Comparison of ENCODE assay signal across 8 cellular contexts in genomic region chr12:121800694-121801600, GRCh38. TPM values are rescaled to one million over a fixed set of nuclear protein-coding genes. Genes with fewer than 3 reads are reported as not detected.
DNase-seq lines count a peak whose midpoint lies in the region; ATAC-seq and FAIRE-seq lines count a peak whose summit lies in the region.

No MANE protein-coding gene starts in this region.

- peak overlapping the region; percentile 51 for H3K4me3 ChIP-seq in mesodermal cell (ENCODE audit: extremely low read depth, insufficient read depth, low read length, poor library complexity, severe bottlenecking)

- DNase-seq in AG08395 (ENCODE audit: low spot score) (peak; percentile 65), GM19239 (ENCODE audit: insufficient read length, low spot score) (peak; percentile 52), NCI-H748 (lab: John Stamatoyannopoulos, UW; ENCODE audit: unreplicated experiment) (peak; percentile 77), activated T-cell treated with anti-CD3 and anti-CD28 coated beads for 4 hours (peak; percentile 44), epidermal melanocyte (ENCODE audit: insufficient read length, low spot score) (peak; percentile 63), stromal cell of bone marrow (ENCODE audit: low read depth) (peak; percentile 74)

- peak overlapping the region; percentile 99 for H3K27ac ChIP-seq in mesodermal cell (ENCODE audit: low read depth, low read length, severe bottlenecking)

- peaks cover 20% of the 10 kb centered on the region for H3K36me3 ChIP-seq in mesodermal cell (ENCODE audit: control insufficient read depth, insufficient read depth, low read length)

- WGBS in mesodermal cell (ENCODE audit: insufficient coverage in 2 of 2), 2 experiments: 0 to 1% methylated on average over 77 to 78 of the region's 86 CpGs

- no peak for FAIRE-seq in GM19239 (lab: Jason Lieb, UNC)

- H3K9me3 ChIP-seq in mesodermal cell (ENCODE audit: control insufficient read depth, low read length): no peaks in the 10 kb centered on the region

- no peak for ATAC-seq in HG03521 (IDR thresholded peaks at IDR 0.05; ENCODE audit: unreplicated experiment)

- H3K4me1 ChIP-seq in mesodermal cell (ENCODE audit: control insufficient read depth, insufficient read depth, low read length, poor library complexity, severe bottlenecking): peaks cover 36% of the 10 kb centered on the region

RNA-seq across cellular contexts. Expression of gene SETD1B, which starts 2.9 kb away (rescaled TPM):
- 7.9 TPM for polyA plus RNA-seq in mesodermal cell (2013, experiment 1 of 2)
- polyA plus RNA-seq in mesodermal cell (2013, experiment 2 of 2): 7.2 TPM

RNA-seq across cellular contexts. Expression of gene RHOF, which starts 7.5 kb away (rescaled TPM):
- 21.6 TPM for polyA plus RNA-seq in mesodermal cell (2013, experiment 1 of 2)
- 20.1 TPM for polyA plus RNA-seq in mesodermal cell (2013, experiment 2 of 2)

RNA-seq across cellular contexts. Expression of gene HPD, which starts 57.7 kb away (rescaled TPM):
- polyA plus RNA-seq in mesodermal cell (2013, experiment 1 of 2): 1.0 TPM
- 0.30 TPM for polyA plus RNA-seq in mesodermal cell (2013, experiment 2 of 2)
